Comparison of ENCODE assay signal across 24 cellular contexts in the genomic region with DNA sequence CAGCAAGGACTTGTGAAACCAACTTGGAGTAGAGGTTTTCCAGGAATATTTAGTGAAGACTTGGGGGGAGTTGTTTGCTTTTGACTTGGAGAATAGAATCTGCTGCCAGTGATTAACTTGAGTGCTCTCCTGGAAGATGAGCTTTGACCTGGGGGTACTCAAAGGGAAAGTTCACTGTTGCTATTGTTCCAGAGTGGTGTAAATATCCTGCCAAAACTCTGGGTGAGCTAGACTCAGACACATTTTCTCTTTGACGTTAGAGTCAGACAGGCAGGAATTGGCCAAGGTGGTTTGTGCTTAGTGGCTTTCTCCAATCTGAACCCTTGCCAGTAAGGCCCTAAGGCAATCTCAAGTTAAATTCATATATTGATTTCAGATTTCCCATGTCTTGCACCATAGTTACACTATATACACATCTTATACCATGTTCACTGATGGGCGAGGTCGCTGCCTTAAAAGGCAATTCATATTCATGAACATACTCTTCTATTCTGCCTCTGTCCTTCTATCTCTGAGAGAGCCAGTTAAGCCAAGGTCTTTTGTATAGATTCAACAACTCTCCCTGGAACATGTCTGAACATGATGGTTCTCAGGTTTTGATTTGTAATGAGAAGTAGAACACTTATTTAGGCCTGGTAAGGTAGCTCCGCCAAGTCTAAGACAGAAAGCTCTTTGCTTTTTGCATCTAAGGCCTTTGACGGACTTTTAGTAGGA.
DNase-seq lines count a peak whose midpoint lies in the region; ATAC-seq, FAIRE-seq and TF ChIP-seq lines count a peak whose summit lies in the region.
"Had no signal": no experiment of that assay in that cellular context is flagged by ENCODE, and none has a peak within 500 bp of the region (broad histone marks: within the 10 kb centered on the region; RNA-seq: fewer than 3 reads in every experiment).

No MANE protein-coding gene starts in this region.

- intact Hi-C loops in HepG2 (cut with micrococcal nuclease; ENCODE audit: unreplicated experiment), result loop anchor here (5.0 kb wide), 1 partner anchor 80 kb away; no protein-coding TSS in a partner anchor

- CTCF ChIA-PET in HepG2 (lab: Yijun Ruan, JAX; ENCODE audit: low intra/inter-chr PET ratio, low total read pairs), result no interaction called here

- H3K4me2 ChIP-seq in HepG2 (ENCODE audit: low read depth, low read length), result peak overlapping the region; percentile 48
- H3K4me2 ChIP-seq: BLaER1 treated with 17β-estradiol and CSF1 and Interleukin-3, amounts not matched to agents 10 nM and 100 nM had no signal

- H3K4me3 ChIP-seq in bronchial epithelial cell (ENCODE audit: low read depth, low read length) (no peak overlapping the region), HepG2 (replicated peaks in 1 of 3; ENCODE audit: insufficient read depth in 1 of 3, low read depth in 2 of 3, low read length in 3 of 3) (no peak overlapping the region)
- H3K4me3 ChIP-seq: BLaER1 treated with 17β-estradiol and CSF1 and Interleukin-3, amounts not matched to agents 10 nM and 100 nM; HAP-1 had no signal

- no peak for DNase-seq in activated naive CD4-positive, alpha-beta T cell treated with anti-CD3 and anti-CD28 coated beads, Interleukin-2, amount 50 U/mL, for 72 hours (ENCODE audit: low spot score in 2 of 2)
- no peak for DNase-seq in activated naive CD4-positive, alpha-beta T cell treated with Interleukin-2 at 50 U/mL for 16 hours
- DNase-seq in bronchial epithelial cell (ENCODE audit: low read depth) (peak; percentile 90), HepG2 (ENCODE audit: low spot score) (peak; percentile 89), ecto neural progenitor cell (ENCODE audit: low spot score) (no peak), cerebellum (ENCODE audit: low spot score) (no peak)
- DNase-seq: activated CD4-positive, alpha-beta T cell treated with anti-CD3 and anti-CD28 coated beads for 1 hour; activated gamma-delta T cell treated with Interleukin-2 at 50 U/mL for 16 hours; Caco-2; cortex of kidney; head of caudate nucleus; left cardiac atrium; NCI-H1092 treated with DMSO at 0.1 percent for 48 hours; NCI-H2081; NCI-H524 treated with DMSO at 0.1 percent for 48 hours; occipital lobe; small intestine; stimulated activated CD4-positive, alpha-beta T cell treated with anti-CD3 and anti-CD28 coated beads, Interleukin-1b, Interleukin-23, amount 100 ng/mL, for 48 hours had no signal

- in situ Hi-C loops in HepG2 (cut with HindIII; ENCODE audit: extremely low pct_ligation_motif_present, low pct_unique_long_range_greater_than_20kb), result no loop called here

- TF ChIP-seq EP300 in HepG2 (IDR thresholded peaks at IDR 0.05; ENCODE audit: low read depth in 2 of 2, low read length in 2 of 2) (peak in 1 of 2 experiments; percentile 84; a peak in 2 of 4 replicates), HepG2 (CRISPR knock-in tag; IDR thresholded peaks at IDR 0.05; ENCODE audit: borderline replicate concordance) (0 out of 2 replicates have a peak, but pooled peaks have one; percentile 15)

- BruUV-seq in HepG2 (replicated peaks; lab: Mats Ljungman, UMichigan), result no TSS peak

- H3K79me2 ChIP-seq in HepG2 (ENCODE audit: insufficient read depth, low read length), result no peaks in the 10 kb centered on the region

- H4K20me1 ChIP-seq in HepG2 (ENCODE audit: insufficient read depth, low read length), result no peaks in the 10 kb centered on the region
- H4K20me1 ChIP-seq: BLaER1 treated with 17β-estradiol and CSF1 and Interleukin-3, amounts not matched to agents 10 nM and 100 nM had no signal

- H3K27ac Mint-ChIP-seq in activated naive CD4-positive, alpha-beta T cell treated with anti-CD3 and anti-CD28 coated beads, Interleukin-2, amount 50 U/mL, for 72 hours, result peak overlapping the region; percentile 5 to 39

- POLR2A ChIA-PET in HepG2 (lab: Yijun Ruan, JAX), result interaction anchor here (0.7 to 1.8 kb wide), 11 partner anchors 8 to 205 kb away, joined by 3 to 16 read pairs (median 4); a partner anchor contains a TSS

- peak overlapping the region; percentile 77 for H3K27ac ChIP-seq in HepG2 (ENCODE audit: extremely low read length, insufficient read depth, low read length)
- H3K27ac ChIP-seq: BLaER1 treated with 17β-estradiol and CSF1 and Interleukin-3, amounts not matched to agents 10 nM and 100 nM; HL-60 had no signal

- no peak for FAIRE-seq in bronchial epithelial cell (lab: Jason Lieb, UNC)
- peak; percentile 34 for FAIRE-seq in HepG2 (lab: Jason Lieb, UNC)
- FAIRE-seq: endometrium, small intestine had no signal

- no peaks in the 10 kb centered on the region for H3K9me3 ChIP-seq in HepG2 (ENCODE audit: low read length)
- H3K9me3 ChIP-seq: HAP-1 had no signal

- TF ChIP-seq CTCF in bronchial epithelial cell (IDR thresholded peaks at IDR 0.05; ENCODE audit: insufficient read depth, low read length, severe bottlenecking) (no peak), HepG2 (CRISPR knock-in tag; IDR thresholded peaks at IDR 0.05) (no peak)

- TF ChIP-seq POLR2A in HepG2 (IDR thresholded peaks at IDR 0.05; ENCODE audit: insufficient read depth in 1 of 2, low read depth in 2 of 2, low read length in 2 of 2), result no peak

- no peak for ATAC-seq in activated naive CD4-positive, alpha-beta T cell treated with anti-CD3 and anti-CD28 coated beads, Interleukin-2, amount 50 U/mL, for 72 hours
- ATAC-seq in HepG2, result peak; percentile 90
- no peak for ATAC-seq in GM21825 (IDR thresholded peaks at IDR 0.05; ENCODE audit: unreplicated experiment)
- ATAC-seq: left cardiac atrium, Panc1 had no signal

- TF ChIP-seq RAD21 in HepG2 (CRISPR knock-in tag; IDR thresholded peaks at IDR 0.05), result no peak

- no peaks in the 10 kb centered on the region for H3K27me3 ChIP-seq in bronchial epithelial cell (ENCODE audit: control insufficient read depth, insufficient read depth, low read length)
- no peaks in the 10 kb centered on the region for H3K27me3 ChIP-seq in HepG2 (ENCODE audit: control insufficient read depth in 1 of 2, insufficient read depth in 2 of 2, low read length in 2 of 2)
- H3K27me3 ChIP-seq: BLaER1 treated with 17β-estradiol and CSF1 and Interleukin-3, amounts not matched to agents 10 nM and 100 nM had no signal

- H3K36me3 ChIP-seq in bronchial epithelial cell (ENCODE audit: control insufficient read depth, insufficient read depth, low read length) (no peaks in the 10 kb centered on the region), HepG2 (replicated peaks in 1 of 2; ENCODE audit: control insufficient read depth in 1 of 2, insufficient read depth in 2 of 2, low read length in 2 of 2) (no peaks in the 10 kb centered on the region; a peak in 1 of 5 replicates)
- H3K36me3 ChIP-seq: BLaER1 treated with 17β-estradiol and CSF1 and Interleukin-3, amounts not matched to agents 10 nM and 100 nM; HAP-1 had no signal

- no peak overlapping the region for H3K9ac ChIP-seq in HepG2 (ENCODE audit: insufficient read depth, low read depth, low read length)
- H3K9ac ChIP-seq: BLaER1 treated with 17β-estradiol and CSF1 and Interleukin-3, amounts not matched to agents 10 nM and 100 nM had no signal

- 79% methylated on average over 5 of the region's 5 CpGs for WGBS in HepG2 (ENCODE audit: low lambda C conversion rate)

- peaks cover 0 to 8% of the 10 kb centered on the region in 2 donors for H3K9me3 Mint-ChIP-seq in activated naive CD4-positive, alpha-beta T cell treated with anti-CD3 and anti-CD28 coated beads, Interleukin-2, amount 50 U/mL, for 72 hours

- H2AFZ ChIP-seq in HepG2 (ENCODE audit: low read length), result no peak overlapping the region

- peaks cover 0 to 7% of the 10 kb centered on the region in 2 donors for H3K36me3 Mint-ChIP-seq in activated naive CD4-positive, alpha-beta T cell treated with anti-CD3 and anti-CD28 coated beads, Interleukin-2, amount 50 U/mL, for 72 hours

- H3K4me1 ChIP-seq in HepG2 (ENCODE audit: insufficient read depth, low read length), result peaks cover 69% of the 10 kb centered on the region
- H3K4me1 ChIP-seq: BLaER1 treated with 17β-estradiol and CSF1 and Interleukin-3, amounts not matched to agents 10 nM and 100 nM; Caco-2; HAP-1 had no signal

TF ChIP-seq in HepG2, 621 proteins besides CTCF, POLR2A, EP300 and RAD21 (continues in another document):
- TF ChIP-seq, protein P1, sequence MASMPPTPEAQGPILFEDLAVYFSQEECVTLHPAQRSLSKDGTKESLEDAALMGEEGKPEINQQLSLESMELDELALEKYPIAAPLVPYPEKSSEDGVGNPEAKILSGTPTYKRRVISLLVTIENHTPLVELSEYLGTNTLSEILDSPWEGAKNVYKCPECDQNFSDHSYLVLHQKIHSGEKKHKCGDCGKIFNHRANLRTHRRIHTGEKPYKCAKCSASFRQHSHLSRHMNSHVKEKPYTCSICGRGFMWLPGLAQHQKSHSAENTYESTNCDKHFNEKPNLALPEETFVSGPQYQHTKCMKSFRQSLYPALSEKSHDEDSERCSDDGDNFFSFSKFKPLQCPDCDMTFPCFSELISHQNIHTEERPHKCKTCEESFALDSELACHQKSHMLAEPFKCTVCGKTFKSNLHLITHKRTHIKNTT (CRISPR knock-in tag; IDR thresholded peaks at IDR 0.05), result no peak
- TF ChIP-seq, protein P2, sequence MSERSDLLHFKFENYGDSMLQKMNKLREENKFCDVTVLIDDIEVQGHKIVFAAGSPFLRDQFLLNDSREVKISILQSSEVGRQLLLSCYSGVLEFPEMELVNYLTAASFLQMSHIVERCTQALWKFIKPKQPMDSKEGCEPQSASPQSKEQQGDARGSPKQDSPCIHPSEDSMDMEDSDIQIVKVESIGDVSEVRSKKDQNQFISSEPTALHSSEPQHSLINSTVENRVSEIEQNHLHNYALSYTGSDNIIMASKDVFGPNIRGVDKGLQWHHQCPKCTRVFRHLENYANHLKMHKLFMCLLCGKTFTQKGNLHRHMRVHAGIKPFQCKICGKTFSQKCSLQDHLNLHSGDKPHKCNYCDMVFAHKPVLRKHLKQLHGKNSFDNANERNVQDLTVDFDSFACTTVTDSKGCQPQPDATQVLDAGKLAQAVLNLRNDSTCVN (CRISPR knock-in tag; IDR thresholded peaks at IDR 0.05; ENCODE audit: borderline replicate concordance), result peak; percentile 99
- TF ChIP-seq ZNF431 (CRISPR knock-in tag; IDR thresholded peaks at IDR 0.05; ENCODE audit: borderline replicate concordance, low read depth) (no peak), ZNF792 (CRISPR knock-in tag; IDR thresholded peaks at IDR 0.05) (no peak), SKI (IDR thresholded peaks at IDR 0.05; ENCODE audit: partially characterized antibody) (peak; percentile 35), THAP11 (CRISPR knock-in tag; IDR thresholded peaks at IDR 0.05) (peak; percentile 16; the same call in 1 of the 2 replicates), ZMYM4 (CRISPR knock-in tag; IDR thresholded peaks at IDR 0.05) (peak; percentile 89)
- TF ChIP-seq, protein P3, sequence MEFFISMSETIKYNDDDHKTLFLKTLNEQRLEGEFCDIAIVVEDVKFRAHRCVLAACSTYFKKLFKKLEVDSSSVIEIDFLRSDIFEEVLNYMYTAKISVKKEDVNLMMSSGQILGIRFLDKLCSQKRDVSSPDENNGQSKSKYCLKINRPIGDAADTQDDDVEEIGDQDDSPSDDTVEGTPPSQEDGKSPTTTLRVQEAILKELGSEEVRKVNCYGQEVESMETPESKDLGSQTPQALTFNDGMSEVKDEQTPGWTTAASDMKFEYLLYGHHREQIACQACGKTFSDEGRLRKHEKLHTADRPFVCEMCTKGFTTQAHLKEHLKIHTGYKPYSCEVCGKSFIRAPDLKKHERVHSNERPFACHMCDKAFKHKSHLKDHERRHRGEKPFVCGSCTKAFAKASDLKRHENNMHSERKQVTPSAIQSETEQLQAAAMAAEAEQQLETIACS (CRISPR knock-in tag; IDR thresholded peaks at IDR 0.05), result no peak

Comparison
In these comparisons a context has a peak if more than half of its experiments do, and no peak if none do; other contexts are left out.
1. DNase-seq: peak in bronchial epithelial cell (single experiment) and HepG2 (single experiment); none in activated naive CD4-positive, alpha-beta T cell treated with anti-CD3 and anti-CD28 coated beads, Interleukin-2, amount 50 U/mL, for 72 hours (0 of 2), activated naive CD4-positive, alpha-beta T cell treated with Interleukin-2 at 50 U/mL for 16 hours (single experiment), ecto neural progenitor cell (single experiment) and cerebellum (single experiment).